ENCODE assay signal across 22 cellular contexts in genomic region chr3:57025237-57025636, GRCh38. TPM values are rescaled to one million over a fixed set of nuclear protein-coding genes. Genes with fewer than 3 reads are reported as not detected.
"Had no signal": no experiment of that assay in that cellular context is flagged by ENCODE, and none has a peak within 500 bp of the region (broad histone marks: within the 10 kb centered on the region; RNA-seq: fewer than 3 reads in every experiment).

No MANE protein-coding gene starts in this region.

- H3K27me3 ChIP-seq: SJCRH30 had no signal

- H3K27ac ChIP-seq: HL-60, SJCRH30 had no signal

- H3K4me3 ChIP-seq: SJCRH30 had no signal

- H3K9me3 ChIP-seq: SJCRH30 had no signal

- DNase-seq: KBM-7, NCI-H1048, NCI-H1105, NCI-H1417, NCI-H1436 treated with DMSO at 0.1 percent for 48 hours, NCI-H1694, NCI-H187 treated with DMSO at 0.1 percent for 48 hours, NCI-H2029 treated with DMSO at 0.1 percent for 48 hours, NCI-H2107, NCI-H2171, NCI-H226, NCI-H446, NCI-H510A, NCI-H524 treated with DMSO at 0.1 percent for 48 hours, NCI-H69, NCI-H774, Right ventricle myocardium superior, RPMI8226, SJCRH30, T-helper 1 cell had no signal

RNA-seq across cellular contexts. Expression of gene SPATA12, which starts 35.2 kb away (rescaled TPM):
- total RNA-seq: MCF 10A, Right ventricle myocardium superior had no signal
